8 cellular contexts compared by ENCODE assay signal in the genomic region with DNA sequence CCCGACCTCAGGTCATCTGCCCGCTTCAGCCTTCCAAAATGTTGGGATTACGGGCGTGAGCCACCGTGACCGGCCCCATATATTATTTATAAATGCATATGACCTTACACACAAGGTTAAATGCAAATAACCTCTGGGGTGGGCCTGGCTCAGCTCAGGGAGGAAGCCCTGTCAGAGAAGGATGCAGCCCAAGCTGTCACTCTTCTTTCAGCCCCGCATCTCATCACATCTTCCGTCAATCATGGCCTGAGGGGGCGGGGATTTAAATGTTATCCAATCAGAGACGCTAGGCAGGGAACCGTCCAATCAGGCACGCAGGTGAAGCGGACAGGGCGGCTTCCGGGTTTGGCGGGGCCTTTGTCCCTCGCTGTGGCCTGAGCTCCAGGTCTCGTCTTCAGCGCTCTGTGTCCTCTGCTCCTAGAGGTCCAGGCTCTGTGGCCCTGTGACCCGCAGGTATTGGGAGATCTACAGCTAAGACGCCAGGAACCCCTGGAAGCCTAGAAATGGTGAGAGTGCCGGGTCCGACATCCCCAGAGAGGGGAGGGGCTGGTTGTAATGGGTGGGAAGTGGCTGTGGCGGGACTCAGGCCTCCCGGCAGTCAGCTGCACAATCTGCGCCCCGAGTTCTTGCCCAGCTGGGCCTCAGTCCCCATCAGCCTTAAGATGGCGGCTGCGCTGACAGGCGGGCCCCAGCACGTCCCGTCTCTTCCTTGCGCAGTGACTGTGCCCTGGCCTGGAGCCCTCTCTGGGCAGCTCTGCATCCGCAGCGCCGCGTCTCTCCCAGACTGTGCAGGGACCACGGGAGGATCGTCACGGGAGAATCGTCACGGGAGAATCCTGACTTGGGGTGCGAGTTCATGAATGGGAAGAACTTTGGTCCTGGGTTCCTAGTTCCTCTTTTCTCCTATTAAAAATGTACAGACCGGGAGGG. TPM values are rescaled to one million over a fixed set of nuclear protein-coding genes. Genes with fewer than 3 reads are reported as not detected.
DNase-seq lines count a peak whose midpoint lies in the region; ATAC-seq and TF ChIP-seq lines count a peak whose summit lies in the region.

Gene ZNF430, plus strand, starts transcription at position 360 of the 930 bp plus-strand sequence. Its CDS starts 144 bp downstream, at position 504.

- no peaks in the 10 kb centered on the region for H3K27me3 Mint-ChIP-seq in activated naive CD4-positive, alpha-beta T cell treated with anti-CD3 and anti-CD28 coated beads, Interleukin-2, amount 50 U/mL, for 24 hours

- peak within 1 kb of the TSS; percentile 78 to 82 for H3K27ac ChIP-seq in thoracic aorta

- H3K4me3 ChIP-seq in thoracic aorta = peak within 1 kb of the TSS; percentile 92

- H3K9me3 Mint-ChIP-seq in activated naive CD4-positive, alpha-beta T cell treated with anti-CD3 and anti-CD28 coated beads, Interleukin-2, amount 50 U/mL, for 24 hours = no peaks in the 10 kb centered on the region

- no peaks in the 10 kb centered on the region for H3K9me3 ChIP-seq in thoracic aorta

- peaks cover 48% of the 10 kb centered on the region for H3K4me1 Mint-ChIP-seq in activated naive CD4-positive, alpha-beta T cell treated with anti-CD3 and anti-CD28 coated beads, Interleukin-2, amount 50 U/mL, for 24 hours

- no peaks in the 10 kb centered on the region for H3K27me3 ChIP-seq in thoracic aorta (replicated peaks; ENCODE audit: insufficient read depth)

- no peak for TF ChIP-seq CTCF in omental fat pad (IDR thresholded peaks at IDR 0.05)
- no peak for TF ChIP-seq CTCF in thoracic aorta (IDR thresholded peaks at IDR 0.05)

- H3K27ac Mint-ChIP-seq in activated naive CD4-positive, alpha-beta T cell treated with anti-CD3 and anti-CD28 coated beads, Interleukin-2, amount 50 U/mL, for 24 hours = peak within 1 kb of the TSS; percentile 99

- no peaks in the 10 kb centered on the region for H3K36me3 ChIP-seq in thoracic aorta

- H3K4me3 Mint-ChIP-seq in activated naive CD4-positive, alpha-beta T cell treated with anti-CD3 and anti-CD28 coated beads, Interleukin-2, amount 50 U/mL, for 24 hours = peak within 1 kb of the TSS; percentile 100

- ATAC-seq in HG02588 (IDR thresholded peaks at IDR 0.05; ENCODE audit: unreplicated experiment) (peak; percentile 95), SK-N-SH treated with all-trans-retinoic acid at 6 μM for 48 hours (peak; percentile 99), omental fat pad (ENCODE audit: low FRiP score) (peak; percentile 99), thoracic aorta (ENCODE audit: insufficient number of reproducible peaks, low FRiP score, low read depth) (peak; percentile 99)

- H3K4me1 ChIP-seq in thoracic aorta (ENCODE audit: control insufficient read depth in 1 of 2, low read depth in 2 of 2) = peaks cover 0 to 20% of the 10 kb centered on the region in 2 donors

- DNase-seq in GM04504 (ENCODE audit: low read depth) (peak; percentile 87), NCI-H1092 (lab: John Stamatoyannopoulos, UW) (peak; percentile 94), glomerular visceral epithelial cell (ENCODE audit: extremely low spot score) (peak; percentile 94), omental fat pad (ENCODE audit: low spot score) (peak; percentile 97), thoracic aorta (ENCODE audit: low spot score) (peak; percentile 96)

- peaks cover 18% of the 10 kb centered on the region for H3K36me3 Mint-ChIP-seq in activated naive CD4-positive, alpha-beta T cell treated with anti-CD3 and anti-CD28 coated beads, Interleukin-2, amount 50 U/mL, for 24 hours

TF ChIP-seq in SK-N-SH treated with all-trans-retinoic acid at 6 μM for 48 hours, 23 proteins besides CTCF, POLR2A, EP300 and RAD21:
- TF ChIP-seq TSHZ2 (CRISPR knock-in tag; IDR thresholded peaks at IDR 0.05) (peak; percentile 79; the same call in 1 of the 2 replicates), ISL1 (CRISPR knock-in tag; IDR thresholded peaks at IDR 0.05) (no peak), TOX (CRISPR knock-in tag; IDR thresholded peaks at IDR 0.05; ENCODE audit: borderline replicate concordance) (no peak), ZC3H10 (CRISPR knock-in tag; IDR thresholded peaks at IDR 0.05) (no peak), CSDC2 (CRISPR knock-in tag; IDR thresholded peaks at IDR 0.05) (no peak), ZNF70 (CRISPR knock-in tag; IDR thresholded peaks at IDR 0.05) (no peak)
- TF ChIP-seq, protein P1, sequence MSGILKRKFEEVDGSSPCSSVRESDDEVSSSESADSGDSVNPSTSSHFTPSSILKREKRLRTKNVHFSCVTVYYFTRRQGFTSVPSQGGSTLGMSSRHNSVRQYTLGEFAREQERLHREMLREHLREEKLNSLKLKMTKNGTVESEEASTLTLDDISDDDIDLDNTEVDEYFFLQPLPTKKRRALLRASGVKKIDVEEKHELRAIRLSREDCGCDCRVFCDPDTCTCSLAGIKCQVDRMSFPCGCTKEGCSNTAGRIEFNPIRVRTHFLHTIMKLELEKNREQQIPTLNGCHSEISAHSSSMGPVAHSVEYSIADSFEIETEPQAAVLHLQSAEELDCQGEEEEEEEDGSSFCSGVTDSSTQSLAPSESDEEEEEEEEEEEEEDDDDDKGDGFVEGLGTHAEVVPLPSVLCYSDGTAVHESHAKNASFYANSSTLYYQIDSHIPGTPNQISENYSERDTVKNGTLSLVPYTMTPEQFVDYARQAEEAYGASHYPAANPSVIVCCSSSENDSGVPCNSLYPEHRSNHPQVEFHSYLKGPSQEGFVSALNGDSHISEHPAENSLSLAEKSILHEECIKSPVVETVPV (CRISPR knock-in tag; IDR thresholded peaks at IDR 0.05) = no peak

RNA-seq across cellular contexts. Expression of gene ZNF430, which starts in this region (rescaled TPM):
- total RNA-seq in omental fat pad (10 to 100 TPM in 3 of 4 donors, 1 to 10 TPM in 1; 4.8 to 19.9 (median 12.5) TPM), thoracic aorta (10 to 100 TPM; 11.9 to 19.3 TPM)

Comparison
In these comparisons a context has a peak if more than half of its experiments do, and no peak if none do; other contexts are left out.
1. Peak in every context shown above with its lines: DNase-seq, ATAC-seq, H3K4me3 ChIP-seq and H3K27ac ChIP-seq.